Comparison of ENCODE assay signal across 20 cellular contexts in genomic region chr11:3934658-3935057, GRCh38.
DNase-seq lines count a peak whose midpoint lies in the region; ATAC-seq and TF ChIP-seq lines count a peak whose summit lies in the region.
"Had no signal": no experiment of that assay in that cellular context is flagged by ENCODE, and none has a peak within 500 bp of the region (broad histone marks: within the 10 kb centered on the region; RNA-seq: fewer than 3 reads in every experiment).

No MANE protein-coding gene starts in this region.

- TF ChIP-seq CTCF in CD14-positive monocyte (IDR thresholded peaks at IDR 0.05) (no peak), neutrophil (IDR thresholded peaks at IDR 0.05) (no peak), WTC11 (IDR thresholded peaks at IDR 0.05) (no peak)
- TF ChIP-seq CTCF in activated CD8-positive, alpha-beta T cell treated with anti-CD3 and anti-CD28 coated beads for 36 hours (IDR thresholded peaks at IDR 0.05): no peak

- no peaks in the 10 kb centered on the region for H3K36me3 ChIP-seq in neutrophil
- H3K36me3 ChIP-seq: BLaER1, Peyer's patch had no signal

- POLR2A ChIA-PET in activated CD4-positive, alpha-beta T cell treated with anti-CD3 and anti-CD28 coated beads for 36 hours (lab: Charles Lee): no interaction called here
- POLR2A ChIA-PET in activated CD8-positive, alpha-beta T cell treated with anti-CD3 and anti-CD28 coated beads for 36 hours (lab: Charles Lee): interaction anchor here (2.0 kb wide), 1 partner anchor 81 kb away, joined by 8 read pairs; no protein-coding TSS in a partner anchor
- POLR2A ChIA-PET in WTC11 (lab: Charles Lee): no interaction called here

- no peak overlapping the region for H3K4me3 ChIP-seq in neutrophil (ENCODE audit: low read depth in 1 of 2, low read length in 1 of 2)
- H3K4me3 ChIP-seq: BLaER1, Peyer's patch, spleen had no signal

- CTCF ChIA-PET in activated CD4-positive, alpha-beta T cell treated with anti-CD3 and anti-CD28 coated beads for 36 hours (lab: Charles Lee): interaction anchor here (2.6 kb wide), 1 partner anchor 80 kb away, joined by 10 read pairs; the partner anchor contains the start of gene STIM1
- CTCF ChIA-PET in activated CD8-positive, alpha-beta T cell treated with anti-CD3 and anti-CD28 coated beads for 36 hours (lab: Charles Lee): no interaction called here
- CTCF ChIA-PET in WTC11 (lab: Charles Lee): interaction anchor here (1.3 kb wide), 1 partner anchor 80 kb away, joined by 3 read pairs; no protein-coding TSS in a partner anchor

- peaks cover 6% of the 10 kb centered on the region for H3K36me3 Mint-ChIP-seq in activated CD4-positive, alpha-beta T cell treated with anti-CD3 and anti-CD28 coated beads for 36 hours (ENCODE audit: low read depth)
- H3K36me3 Mint-ChIP-seq in CD14-positive monocyte (peaks cover 18% of the 10 kb centered on the region in 2 donors), WTC11 (no peaks in the 10 kb centered on the region)
- peaks cover 5% of the 10 kb centered on the region for H3K36me3 Mint-ChIP-seq in activated CD8-positive, alpha-beta T cell treated with anti-CD3 and anti-CD28 coated beads for 36 hours (ENCODE audit: low read depth)

- peak overlapping the region; percentile 3 for H3K27ac Mint-ChIP-seq in activated CD4-positive, alpha-beta T cell treated with anti-CD3 and anti-CD28 coated beads for 36 hours
- H3K27ac Mint-ChIP-seq in CD14-positive monocyte: peak overlapping the region in 5 of 7 donors; percentile 25 to 70 (median 63)
- H3K27ac Mint-ChIP-seq in activated CD8-positive, alpha-beta T cell treated with anti-CD3 and anti-CD28 coated beads for 36 hours: peak overlapping the region; percentile 60
- H3K27ac Mint-ChIP-seq in WTC11: no peak overlapping the region
- H3K27ac Mint-ChIP-seq: endodermal cell, HFFc6 had no signal

- no peak for DNase-seq in activated CD4-positive, alpha-beta T cell treated with anti-CD3 and anti-CD28 coated beads for 36 hours
- no peak for DNase-seq in activated CD4-positive, alpha-beta T cell treated with anti-CD3 and anti-CD28 coated beads, Interleukin-2, amount 50 U/mL, for 4 hours
- DNase-seq in CD14-positive monocyte (ENCODE audit: low spot score): no peak
- DNase-seq in activated CD8-positive, alpha-beta T cell treated with anti-CD3 and anti-CD28 coated beads for 36 hours: no peak
- DNase-seq in WTC11 (ENCODE audit: low spot score): no peak
- DNase-seq in ACHN: no peak
- DNase-seq: activated CD4-positive, CD25-positive, alpha-beta regulatory T cell treated with anti-CD3 and anti-CD28 coated beads, Interleukin-2, amount 50 U/mL, for 72 hours; activated gamma-delta T cell treated with Interleukin-2 at 50 U/mL for 16 hours; DMS153; endodermal cell; GF-D8; HFFc6; NCI-H1105 treated with DMSO at 0.1 percent for 48 hours; NK-92 treated with Interleukin-12 subunit alpha and Interleukin-12 subunit beta, amount 100 ng/mL, for 24 hours; Peyer's patch; spleen; stimulated activated CD4-positive, alpha-beta T cell treated with anti-CD3 and anti-CD28 coated beads, Interleukin-4, amount 100 ng/mL, for 24 hours had no signal

- intact Hi-C loops in activated CD4-positive, alpha-beta T cell treated with anti-CD3 and anti-CD28 coated beads for 36 hours (cut with DNase I, micrococcal nuclease): no loop called here
- intact Hi-C loops in CD14-positive monocyte (cut with micrococcal nuclease): no loop called here
- intact Hi-C loops in activated CD8-positive, alpha-beta T cell treated with anti-CD3 and anti-CD28 coated beads for 36 hours (cut with micrococcal nuclease): no loop called here

- H3K4me3 Mint-ChIP-seq in activated CD4-positive, alpha-beta T cell treated with anti-CD3 and anti-CD28 coated beads for 36 hours: no peak overlapping the region
- no peak overlapping the region for H3K4me3 Mint-ChIP-seq in CD14-positive monocyte
- no peak overlapping the region for H3K4me3 Mint-ChIP-seq in activated CD8-positive, alpha-beta T cell treated with anti-CD3 and anti-CD28 coated beads for 36 hours
- no peak overlapping the region for H3K4me3 Mint-ChIP-seq in WTC11
- H3K4me3 Mint-ChIP-seq: endodermal cell, HFFc6 had no signal

- peak overlapping the region; percentile 76 for H3K27ac ChIP-seq in neutrophil
- H3K27ac ChIP-seq: BLaER1, Peyer's patch had no signal

- peaks cover 54% of the 10 kb centered on the region for H3K4me1 Mint-ChIP-seq in activated CD4-positive, alpha-beta T cell treated with anti-CD3 and anti-CD28 coated beads for 36 hours
- H3K4me1 Mint-ChIP-seq in CD14-positive monocyte (peaks cover 41% of the 10 kb centered on the region), WTC11 (peaks cover 6% of the 10 kb centered on the region)
- H3K4me1 Mint-ChIP-seq in activated CD8-positive, alpha-beta T cell treated with anti-CD3 and anti-CD28 coated beads for 36 hours (ENCODE audit: low read depth): peaks cover 60% of the 10 kb centered on the region
- H3K4me1 Mint-ChIP-seq: endodermal cell had no signal

- no peaks in the 10 kb centered on the region for H3K9me3 ChIP-seq in neutrophil
- H3K9me3 ChIP-seq: BLaER1, Peyer's patch, spleen had no signal

- H3K27me3 ChIP-seq in neutrophil: no peaks in the 10 kb centered on the region
- H3K27me3 ChIP-seq: BLaER1, Peyer's patch, spleen had no signal

- in situ Hi-C loops in ACHN (cut with HindIII; ENCODE audit: low pct_ligation_motif_present, low pct_unique_long_range_greater_than_20kb, low sequenced_read_pairs): no loop called here

- H3K9me3 Mint-ChIP-seq in activated CD4-positive, alpha-beta T cell treated with anti-CD3 and anti-CD28 coated beads for 36 hours (ENCODE audit: low read depth): no peaks in the 10 kb centered on the region
- H3K9me3 Mint-ChIP-seq in CD14-positive monocyte: no peaks in the 10 kb centered on the region
- no peaks in the 10 kb centered on the region for H3K9me3 Mint-ChIP-seq in activated CD8-positive, alpha-beta T cell treated with anti-CD3 and anti-CD28 coated beads for 36 hours
- no peaks in the 10 kb centered on the region for H3K9me3 Mint-ChIP-seq in WTC11
- H3K9me3 Mint-ChIP-seq: endodermal cell, HFFc6 had no signal

- H3K27me3 Mint-ChIP-seq in activated CD4-positive, alpha-beta T cell treated with anti-CD3 and anti-CD28 coated beads for 36 hours: no peaks in the 10 kb centered on the region
- H3K27me3 Mint-ChIP-seq in CD14-positive monocyte (ENCODE audit: low read depth in 3 of 3) (peaks cover 0 to 2% (median 0%) of the 10 kb centered on the region in 3 donors), WTC11 (ENCODE audit: low read depth) (no peaks in the 10 kb centered on the region)
- no peaks in the 10 kb centered on the region for H3K27me3 Mint-ChIP-seq in activated CD8-positive, alpha-beta T cell treated with anti-CD3 and anti-CD28 coated beads for 36 hours

- H3K4me1 ChIP-seq in neutrophil (ENCODE audit: control insufficient read depth in 1 of 2, insufficient read depth in 1 of 2, low read depth in 1 of 2, low read length in 1 of 2): peaks cover 56 to 60% of the 10 kb centered on the region in 2 experiments

- ATAC-seq in activated CD4-positive, alpha-beta T cell treated with anti-CD3 and anti-CD28 coated beads for 36 hours: no peak
- ATAC-seq in activated CD8-positive, alpha-beta T cell treated with anti-CD3 and anti-CD28 coated beads for 36 hours: no peak
- ATAC-seq in WTC11 (no peak), GM21529 (IDR thresholded peaks at IDR 0.05; ENCODE audit: unreplicated experiment) (no peak)

TF ChIP-seq in WTC11, 78 proteins besides CTCF, POLR2A, EP300 and RAD21 (continues in another document):
- no peak for TF ChIP-seq OVOL2 (CRISPR knock-in tag; IDR thresholded peaks at IDR 0.05; ENCODE audit: borderline replicate concordance)
- no peak for TF ChIP-seq USF1 (CRISPR knock-in tag; IDR thresholded peaks at IDR 0.05)
- no peak for TF ChIP-seq EMX1 (CRISPR knock-in tag; IDR thresholded peaks at IDR 0.05)
- TF ChIP-seq PRRX2 (CRISPR knock-in tag; IDR thresholded peaks at IDR 0.05): no peak
- TF ChIP-seq FOXP1 (CRISPR knock-in tag; IDR thresholded peaks at IDR 0.05; ENCODE audit: borderline replicate concordance): no peak
- no peak for TF ChIP-seq RORB (CRISPR knock-in tag; IDR thresholded peaks at IDR 0.05)
- no peak for TF ChIP-seq RELA (CRISPR knock-in tag; IDR thresholded peaks at IDR 0.05; ENCODE audit: borderline replicate concordance)
- no peak for TF ChIP-seq E2F1 (CRISPR knock-in tag; IDR thresholded peaks at IDR 0.05)
- TF ChIP-seq NR3C1 (CRISPR knock-in tag; conservative IDR thresholded peaks at IDR 0.05; ENCODE audit: low read depth): no peak
- TF ChIP-seq FOXJ3 (CRISPR knock-in tag; IDR thresholded peaks at IDR 0.05; ENCODE audit: borderline replicate concordance): no peak
- TF ChIP-seq NR1H2 (CRISPR knock-in tag; IDR thresholded peaks at IDR 0.05): no peak
- TF ChIP-seq FOXP4 (CRISPR knock-in tag; IDR thresholded peaks at IDR 0.05): no peak
